1 cellular context compared by ENCODE assay signal in genomic region chr6:28587011-28587745, GRCh38.
TF ChIP-seq lines count a peak whose summit lies in the region.

No MANE protein-coding gene starts in this region.

TF ChIP-seq in HepG2, 621 proteins besides CTCF, POLR2A, EP300 and RAD21 (continued from another document and continues in another):
- TF ChIP-seq, protein P1, sequence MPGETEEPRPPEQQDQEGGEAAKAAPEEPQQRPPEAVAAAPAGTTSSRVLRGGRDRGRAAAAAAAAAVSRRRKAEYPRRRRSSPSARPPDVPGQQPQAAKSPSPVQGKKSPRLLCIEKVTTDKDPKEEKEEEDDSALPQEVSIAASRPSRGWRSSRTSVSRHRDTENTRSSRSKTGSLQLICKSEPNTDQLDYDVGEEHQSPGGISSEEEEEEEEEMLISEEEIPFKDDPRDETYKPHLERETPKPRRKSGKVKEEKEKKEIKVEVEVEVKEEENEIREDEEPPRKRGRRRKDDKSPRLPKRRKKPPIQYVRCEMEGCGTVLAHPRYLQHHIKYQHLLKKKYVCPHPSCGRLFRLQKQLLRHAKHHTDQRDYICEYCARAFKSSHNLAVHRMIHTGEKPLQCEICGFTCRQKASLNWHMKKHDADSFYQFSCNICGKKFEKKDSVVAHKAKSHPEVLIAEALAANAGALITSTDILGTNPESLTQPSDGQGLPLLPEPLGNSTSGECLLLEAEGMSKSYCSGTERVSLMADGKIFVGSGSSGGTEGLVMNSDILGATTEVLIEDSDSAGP (CRISPR knock-in tag; IDR thresholded peaks at IDR 0.05; ENCODE audit: borderline replicate concordance), result peak; percentile 96
- TF ChIP-seq YEATS4 (CRISPR knock-in tag; IDR thresholded peaks at IDR 0.05; ENCODE audit: borderline replicate concordance) (peak; percentile 88), ZNF781 (CRISPR knock-in tag; IDR thresholded peaks at IDR 0.05; ENCODE audit: borderline replicate concordance, not compliant biosample characterization) (peak; percentile 83), CBX5 (CRISPR knock-in tag; IDR thresholded peaks at IDR 0.05; ENCODE audit: borderline replicate concordance) (peak; percentile 95; the same call in 1 of the 2 replicates), PHB2 (IDR thresholded peaks at IDR 0.05; ENCODE audit: partially characterized antibody) (no peak), PTBP1 (IDR thresholded peaks at IDR 0.05; ENCODE audit: low read depth, low read length, poor library complexity, severe bottlenecking) (peak; percentile 67), ZNF577 (CRISPR knock-in tag; IDR thresholded peaks at IDR 0.05; ENCODE audit: borderline replicate concordance, low read depth) (peak; percentile 78; the same call in 1 of the 2 replicates), ZBTB21 (CRISPR knock-in tag; IDR thresholded peaks at IDR 0.05) (no peak), ZNF792 (CRISPR knock-in tag; IDR thresholded peaks at IDR 0.05) (peak; percentile 89), ZFP36L1 (CRISPR knock-in tag; IDR thresholded peaks at IDR 0.05) (no peak), NFYC (CRISPR knock-in tag; IDR thresholded peaks at IDR 0.05) (no peak; the same call in 1 of the 2 replicates), PREB (CRISPR knock-in tag; IDR thresholded peaks at IDR 0.05) (no peak), RBFOX2 (IDR thresholded peaks at IDR 0.05; ENCODE audit: low read depth, low read length) (peak; percentile 82), BORCS8-MEF2B (CRISPR knock-in tag; IDR thresholded peaks at IDR 0.05) (peak; percentile 98), TFDP1 (CRISPR knock-in tag; IDR thresholded peaks at IDR 0.05; ENCODE audit: borderline replicate concordance) (peak; percentile 76; the same call in 1 of the 2 replicates), PHF20 (CRISPR knock-in tag; IDR thresholded peaks at IDR 0.05) (peak; percentile 96), HOXD1 (CRISPR knock-in tag; IDR thresholded peaks at IDR 0.05) (peak; percentile 83; the same call in 1 of the 2 replicates), ZC3H4 (CRISPR knock-in tag; IDR thresholded peaks at IDR 0.05; ENCODE audit: borderline replicate concordance) (no peak), HMG20A (CRISPR knock-in tag; IDR thresholded peaks at IDR 0.05; ENCODE audit: borderline replicate concordance) (no peak), ZNF737 (CRISPR knock-in tag; IDR thresholded peaks at IDR 0.05; ENCODE audit: borderline replicate concordance) (peak; percentile 93; the same call in 1 of the 2 replicates), SMARCC2 (IDR thresholded peaks at IDR 0.05) (no peak), ZNF24 (IDR thresholded peaks at IDR 0.05) (no peak), ZNF816 (CRISPR knock-in tag; IDR thresholded peaks at IDR 0.05; ENCODE audit: borderline replicate concordance) (peak; percentile 72; the same call in 1 of the 2 replicates), HHEX (CRISPR knock-in tag; IDR thresholded peaks at IDR 0.05) (no peak), ZNF547 (CRISPR knock-in tag; IDR thresholded peaks at IDR 0.05) (peak; percentile 95), SNAPC2 (CRISPR knock-in tag; IDR thresholded peaks at IDR 0.05) (peak; percentile 80; the same call in 1 of the 2 replicates), RFXAP (CRISPR knock-in tag; IDR thresholded peaks at IDR 0.05; ENCODE audit: borderline replicate concordance) (0 out of 2 replicates have a peak, but pooled peaks have one; percentile 55), ZNF747 (CRISPR knock-in tag; IDR thresholded peaks at IDR 0.05; ENCODE audit: borderline replicate concordance) (peak; percentile 95), NFE2L1 (CRISPR knock-in tag; IDR thresholded peaks at IDR 0.05; ENCODE audit: borderline replicate concordance) (no peak), SPEN (CRISPR knock-in tag; IDR thresholded peaks at IDR 0.05; ENCODE audit: low read depth) (peak; percentile 96), TP53 (CRISPR knock-in tag; conservative IDR thresholded peaks at IDR 0.05) (no peak), CSRNP1 (CRISPR knock-in tag; IDR thresholded peaks at IDR 0.05) (peak; percentile 79), ZNF143 (CRISPR knock-in tag; IDR thresholded peaks at IDR 0.05) (no peak; the same call in 1 of the 2 replicates)
- TF ChIP-seq, protein P2, sequence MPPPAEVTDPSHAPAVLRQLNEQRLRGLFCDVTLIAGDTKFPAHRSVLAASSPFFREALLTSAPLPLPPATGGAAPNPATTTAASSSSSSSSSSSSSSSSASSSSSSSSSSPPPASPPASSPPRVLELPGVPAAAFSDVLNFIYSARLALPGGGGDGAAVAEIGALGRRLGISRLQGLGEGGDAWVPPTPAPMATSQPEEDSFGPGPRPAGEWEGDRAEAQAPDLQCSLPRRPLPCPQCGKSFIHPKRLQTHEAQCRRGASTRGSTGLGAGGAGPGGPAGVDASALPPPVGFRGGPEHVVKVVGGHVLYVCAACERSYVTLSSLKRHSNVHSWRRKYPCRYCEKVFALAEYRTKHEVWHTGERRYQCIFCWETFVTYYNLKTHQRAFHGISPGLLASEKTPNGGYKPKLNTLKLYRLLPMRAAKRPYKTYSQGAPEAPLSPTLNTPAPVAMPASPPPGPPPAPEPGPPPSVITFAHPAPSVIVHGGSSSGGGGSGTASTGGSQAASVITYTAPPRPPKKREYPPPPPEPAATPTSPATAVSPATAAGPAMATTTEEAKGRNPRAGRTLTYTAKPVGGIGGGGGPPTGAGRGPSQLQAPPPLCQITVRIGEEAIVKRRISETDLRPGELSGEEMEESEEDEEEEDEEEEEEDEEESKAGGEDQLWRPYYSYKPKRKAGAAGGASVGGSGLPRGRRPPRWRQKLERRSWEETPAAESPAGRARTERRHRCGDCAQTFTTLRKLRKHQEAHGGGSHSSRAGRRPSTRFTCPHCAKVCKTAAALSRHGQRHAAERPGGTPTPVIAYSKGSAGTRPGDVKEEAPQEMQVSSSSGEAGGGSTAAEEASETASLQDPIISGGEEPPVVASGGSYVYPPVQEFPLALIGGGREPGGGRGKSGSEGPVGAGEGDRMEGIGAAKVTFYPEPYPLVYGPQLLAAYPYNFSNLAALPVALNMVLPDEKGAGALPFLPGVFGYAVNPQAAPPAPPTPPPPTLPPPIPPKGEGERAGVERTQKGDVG (CRISPR knock-in tag; IDR thresholded peaks at IDR 0.05; ENCODE audit: borderline replicate concordance), result peak; percentile 71; the same call in 1 of the 2 replicates
- TF ChIP-seq, protein P3, sequence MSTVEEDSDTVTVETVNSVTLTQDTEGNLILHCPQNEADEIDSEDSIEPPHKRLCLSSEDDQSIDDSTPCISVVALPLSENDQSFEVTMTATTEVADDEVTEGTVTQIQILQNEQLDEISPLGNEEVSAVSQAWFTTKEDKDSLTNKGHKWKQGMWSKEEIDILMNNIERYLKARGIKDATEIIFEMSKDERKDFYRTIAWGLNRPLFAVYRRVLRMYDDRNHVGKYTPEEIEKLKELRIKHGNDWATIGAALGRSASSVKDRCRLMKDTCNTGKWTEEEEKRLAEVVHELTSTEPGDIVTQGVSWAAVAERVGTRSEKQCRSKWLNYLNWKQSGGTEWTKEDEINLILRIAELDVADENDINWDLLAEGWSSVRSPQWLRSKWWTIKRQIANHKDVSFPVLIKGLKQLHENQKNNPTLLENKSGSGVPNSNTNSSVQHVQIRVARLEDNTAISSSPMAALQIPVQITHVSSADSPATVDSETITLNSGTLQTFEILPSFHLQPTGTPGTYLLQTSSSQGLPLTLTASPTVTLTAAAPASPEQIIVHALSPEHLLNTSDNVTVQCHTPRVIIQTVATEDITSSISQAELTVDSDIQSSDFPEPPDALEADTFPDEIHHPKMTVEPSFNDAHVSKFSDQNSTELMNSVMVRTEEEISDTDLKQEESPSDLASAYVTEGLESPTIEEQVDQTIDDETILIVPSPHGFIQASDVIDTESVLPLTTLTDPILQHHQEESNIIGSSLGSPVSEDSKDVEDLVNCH (CRISPR knock-in tag; IDR thresholded peaks at IDR 0.05), result no peak; the same call in 1 of the 2 replicates
- TF ChIP-seq, protein P4, sequence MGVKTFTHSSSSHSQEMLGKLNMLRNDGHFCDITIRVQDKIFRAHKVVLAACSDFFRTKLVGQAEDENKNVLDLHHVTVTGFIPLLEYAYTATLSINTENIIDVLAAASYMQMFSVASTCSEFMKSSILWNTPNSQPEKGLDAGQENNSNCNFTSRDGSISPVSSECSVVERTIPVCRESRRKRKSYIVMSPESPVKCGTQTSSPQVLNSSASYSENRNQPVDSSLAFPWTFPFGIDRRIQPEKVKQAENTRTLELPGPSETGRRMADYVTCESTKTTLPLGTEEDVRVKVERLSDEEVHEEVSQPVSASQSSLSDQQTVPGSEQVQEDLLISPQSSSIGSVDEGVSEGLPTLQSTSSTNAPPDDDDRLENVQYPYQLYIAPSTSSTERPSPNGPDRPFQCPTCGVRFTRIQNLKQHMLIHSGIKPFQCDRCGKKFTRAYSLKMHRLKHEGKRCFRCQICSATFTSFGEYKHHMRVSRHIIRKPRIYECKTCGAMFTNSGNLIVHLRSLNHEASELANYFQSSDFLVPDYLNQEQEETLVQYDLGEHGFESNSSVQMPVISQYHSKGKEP (CRISPR knock-in tag; IDR thresholded peaks at IDR 0.05), result no peak; the same call in 1 of the 2 replicates
- TF ChIP-seq, protein P5, sequence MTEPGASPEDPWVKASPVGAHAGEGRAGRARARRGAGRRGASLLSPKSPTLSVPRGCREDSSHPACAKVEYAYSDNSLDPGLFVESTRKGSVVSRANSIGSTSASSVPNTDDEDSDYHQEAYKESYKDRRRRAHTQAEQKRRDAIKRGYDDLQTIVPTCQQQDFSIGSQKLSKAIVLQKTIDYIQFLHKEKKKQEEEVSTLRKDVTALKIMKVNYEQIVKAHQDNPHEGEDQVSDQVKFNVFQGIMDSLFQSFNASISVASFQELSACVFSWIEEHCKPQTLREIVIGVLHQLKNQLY (CRISPR knock-in tag; IDR thresholded peaks at IDR 0.05), result no peak
- TF ChIP-seq, protein P6, sequence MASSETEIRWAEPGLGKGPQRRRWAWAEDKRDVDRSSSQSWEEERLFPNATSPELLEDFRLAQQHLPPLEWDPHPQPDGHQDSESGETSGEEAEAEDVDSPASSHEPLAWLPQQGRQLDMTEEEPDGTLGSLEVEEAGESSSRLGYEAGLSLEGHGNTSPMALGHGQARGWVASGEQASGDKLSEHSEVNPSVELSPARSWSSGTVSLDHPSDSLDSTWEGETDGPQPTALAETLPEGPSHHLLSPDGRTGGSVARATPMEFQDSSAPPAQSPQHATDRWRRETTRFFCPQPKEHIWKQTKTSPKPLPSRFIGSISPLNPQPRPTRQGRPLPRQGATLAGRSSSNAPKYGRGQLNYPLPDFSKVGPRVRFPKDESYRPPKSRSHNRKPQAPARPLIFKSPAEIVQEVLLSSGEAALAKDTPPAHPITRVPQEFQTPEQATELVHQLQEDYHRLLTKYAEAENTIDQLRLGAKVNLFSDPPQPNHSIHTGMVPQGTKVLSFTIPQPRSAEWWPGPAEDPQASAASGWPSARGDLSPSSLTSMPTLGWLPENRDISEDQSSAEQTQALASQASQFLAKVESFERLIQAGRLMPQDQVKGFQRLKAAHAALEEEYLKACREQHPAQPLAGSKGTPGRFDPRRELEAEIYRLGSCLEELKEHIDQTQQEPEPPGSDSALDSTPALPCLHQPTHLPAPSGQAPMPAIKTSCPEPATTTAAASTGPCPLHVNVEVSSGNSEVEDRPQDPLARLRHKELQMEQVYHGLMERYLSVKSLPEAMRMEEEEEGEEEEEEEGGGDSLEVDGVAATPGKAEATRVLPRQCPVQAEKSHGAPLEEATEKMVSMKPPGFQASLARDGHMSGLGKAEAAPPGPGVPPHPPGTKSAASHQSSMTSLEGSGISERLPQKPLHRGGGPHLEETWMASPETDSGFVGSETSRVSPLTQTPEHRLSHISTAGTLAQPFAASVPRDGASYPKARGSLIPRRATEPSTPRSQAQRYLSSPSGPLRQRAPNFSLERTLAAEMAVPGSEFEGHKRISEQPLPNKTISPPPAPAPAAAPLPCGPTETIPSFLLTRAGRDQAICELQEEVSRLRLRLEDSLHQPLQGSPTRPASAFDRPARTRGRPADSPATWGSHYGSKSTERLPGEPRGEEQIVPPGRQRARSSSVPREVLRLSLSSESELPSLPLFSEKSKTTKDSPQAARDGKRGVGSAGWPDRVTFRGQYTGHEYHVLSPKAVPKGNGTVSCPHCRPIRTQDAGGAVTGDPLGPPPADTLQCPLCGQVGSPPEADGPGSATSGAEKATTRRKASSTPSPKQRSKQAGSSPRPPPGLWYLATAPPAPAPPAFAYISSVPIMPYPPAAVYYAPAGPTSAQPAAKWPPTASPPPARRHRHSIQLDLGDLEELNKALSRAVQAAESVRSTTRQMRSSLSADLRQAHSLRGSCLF (CRISPR knock-in tag; IDR thresholded peaks at IDR 0.05; ENCODE audit: borderline replicate concordance), result peak; percentile 17; the same call in 1 of the 2 replicates
- TF ChIP-seq, protein P7, sequence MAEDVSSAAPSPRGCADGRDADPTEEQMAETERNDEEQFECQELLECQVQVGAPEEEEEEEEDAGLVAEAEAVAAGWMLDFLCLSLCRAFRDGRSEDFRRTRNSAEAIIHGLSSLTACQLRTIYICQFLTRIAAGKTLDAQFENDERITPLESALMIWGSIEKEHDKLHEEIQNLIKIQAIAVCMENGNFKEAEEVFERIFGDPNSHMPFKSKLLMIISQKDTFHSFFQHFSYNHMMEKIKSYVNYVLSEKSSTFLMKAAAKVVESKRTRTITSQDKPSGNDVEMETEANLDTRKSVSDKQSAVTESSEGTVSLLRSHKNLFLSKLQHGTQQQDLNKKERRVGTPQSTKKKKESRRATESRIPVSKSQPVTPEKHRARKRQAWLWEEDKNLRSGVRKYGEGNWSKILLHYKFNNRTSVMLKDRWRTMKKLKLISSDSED (CRISPR knock-in tag; IDR thresholded peaks at IDR 0.05), result no peak
